In the genomic region with DNA sequence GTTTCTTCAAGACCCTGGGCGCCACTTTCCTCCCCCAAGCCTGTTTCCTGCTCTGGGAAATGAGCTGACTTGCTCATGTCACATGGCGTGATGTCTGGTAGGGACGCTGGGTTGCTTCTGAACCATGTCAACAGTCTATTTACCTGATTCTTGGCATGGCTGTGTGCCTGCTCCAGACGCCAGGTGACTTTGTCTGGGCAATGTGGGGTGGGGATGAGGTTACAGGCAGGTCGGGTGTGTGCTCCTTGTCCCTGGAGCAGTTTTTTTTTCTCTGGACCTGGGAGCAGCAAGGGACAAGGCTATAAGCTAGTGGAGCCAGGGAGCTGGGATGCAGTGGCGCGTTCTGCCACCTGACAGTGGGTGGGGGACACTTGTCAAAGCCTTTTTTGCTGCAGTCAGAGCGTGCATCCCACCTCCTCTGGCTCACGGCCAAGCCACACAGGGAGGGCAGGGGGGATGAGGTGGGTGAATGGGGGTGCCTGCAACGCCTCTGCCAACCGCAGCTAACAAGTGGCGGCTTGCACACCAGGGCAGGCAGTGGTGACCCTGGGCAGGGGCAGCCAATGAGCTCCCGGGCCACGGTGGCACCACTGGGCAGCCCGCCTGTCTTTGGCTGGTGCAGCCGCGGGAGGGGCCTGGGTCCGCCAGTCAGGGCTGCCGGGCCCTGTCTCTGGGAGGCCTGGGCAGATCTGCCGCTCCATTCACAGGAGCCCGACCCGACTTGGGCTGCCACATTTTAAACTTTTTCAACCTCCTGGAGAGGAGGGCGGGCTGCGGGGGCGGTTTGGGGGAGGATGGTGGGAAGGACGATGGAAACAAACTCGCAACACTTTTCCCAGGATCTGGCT, we compare ENCODE assay signal across 1 cellular context.
TF ChIP-seq lines count a peak whose summit lies in the region.

No MANE protein-coding gene starts in this region.

TF ChIP-seq in HepG2, 621 proteins besides CTCF, POLR2A, EP300 and RAD21 (continued from another document and continues in another):
- TF ChIP-seq ZBTB2 (CRISPR knock-in tag; IDR thresholded peaks at IDR 0.05; ENCODE audit: low read depth) (no peak), ZNF639 (CRISPR knock-in tag; conservative IDR thresholded peaks at IDR 0.05) (no peak), SP140L (CRISPR knock-in tag; IDR thresholded peaks at IDR 0.05; ENCODE audit: borderline replicate concordance) (no peak), PLRG1 (conservative IDR thresholded peaks at IDR 0.05) (no peak), ZSCAN12 (CRISPR knock-in tag; IDR thresholded peaks at IDR 0.05) (no peak), ZBTB10 (CRISPR knock-in tag; IDR thresholded peaks at IDR 0.05; ENCODE audit: borderline replicate concordance) (no peak), MLLT10 (CRISPR knock-in tag; IDR thresholded peaks at IDR 0.05) (no peak), XBP1 (CRISPR knock-in tag; IDR thresholded peaks at IDR 0.05) (no peak), BORCS8-MEF2B (CRISPR knock-in tag; IDR thresholded peaks at IDR 0.05) (no peak; the same call in 1 of the 2 replicates), ZNF235 (CRISPR knock-in tag; IDR thresholded peaks at IDR 0.05; ENCODE audit: borderline replicate concordance) (no peak), GMEB1 (CRISPR knock-in tag; IDR thresholded peaks at IDR 0.05; ENCODE audit: borderline replicate concordance) (no peak), DDIT3 (CRISPR knock-in tag; IDR thresholded peaks at IDR 0.05) (no peak), TGIF2 (CRISPR knock-in tag; IDR thresholded peaks at IDR 0.05) (peak; percentile 83; the same call in 1 of the 2 replicates), SSRP1 (CRISPR knock-in tag; IDR thresholded peaks at IDR 0.05) (no peak; the same call in 1 of the 2 replicates), SNAPC2 (CRISPR knock-in tag; IDR thresholded peaks at IDR 0.05) (no peak), PREB (CRISPR knock-in tag; IDR thresholded peaks at IDR 0.05) (no peak), NFATC3 (CRISPR knock-in tag; IDR thresholded peaks at IDR 0.05) (no peak), EZH2 (conservative IDR thresholded peaks at IDR 0.05; ENCODE audit: low read depth, low read length) (no peak), ATF5 (CRISPR knock-in tag; IDR thresholded peaks at IDR 0.05; ENCODE audit: low read depth) (no peak), CCDC6 (CRISPR knock-in tag; IDR thresholded peaks at IDR 0.05) (no peak; the same call in 1 of the 2 replicates), NR1H2 (CRISPR knock-in tag; IDR thresholded peaks at IDR 0.05; ENCODE audit: borderline replicate concordance, low read depth) (no peak), NCOA1 (CRISPR knock-in tag; IDR thresholded peaks at IDR 0.05) (no peak), PAF1 (CRISPR knock-in tag; IDR thresholded peaks at IDR 0.05) (no peak), NR2C2 (CRISPR knock-in tag; IDR thresholded peaks at IDR 0.05; ENCODE audit: borderline replicate concordance) (peak; percentile 64), ZNF782 (CRISPR knock-in tag; IDR thresholded peaks at IDR 0.05; ENCODE audit: borderline replicate concordance) (no peak), SMARCC2 (IDR thresholded peaks at IDR 0.05) (no peak), RBM22 (optimal IDR thresholded peaks at IDR 0.05; ENCODE audit: low read length) (peak; percentile 66), KLF9 (CRISPR knock-in tag; IDR thresholded peaks at IDR 0.05; ENCODE audit: low read depth) (no peak), ZSCAN25 (CRISPR knock-in tag; IDR thresholded peaks at IDR 0.05) (no peak), SRY (CRISPR knock-in tag; IDR thresholded peaks at IDR 0.05) (no peak; the same call in 1 of the 2 replicates), CENPX (CRISPR knock-in tag; IDR thresholded peaks at IDR 0.05) (no peak), ZSCAN29 (CRISPR knock-in tag; conservative IDR thresholded peaks at IDR 0.05) (peak; percentile 72; the same call in 1 of the 2 replicates), HNRNPH1 (optimal IDR thresholded peaks at IDR 0.05; ENCODE audit: low read depth, low read length) (no peak), KDM4B (CRISPR knock-in tag; IDR thresholded peaks at IDR 0.05) (no peak), FIP1L1 (IDR thresholded peaks at IDR 0.05; ENCODE audit: borderline replicate concordance, insufficient read depth, low read depth, low read length) (no peak), NCOR1 (IDR thresholded peaks at IDR 0.05; ENCODE audit: borderline replicate concordance, low read length) (no peak; the same call in 1 of the 2 replicates), ZNF503 (CRISPR knock-in tag; IDR thresholded peaks at IDR 0.05) (no peak), ZNF549 (CRISPR knock-in tag; IDR thresholded peaks at IDR 0.05) (no peak), KMT2A (CRISPR knock-in tag; IDR thresholded peaks at IDR 0.05) (no peak), ZNF546 (CRISPR knock-in tag; conservative IDR thresholded peaks at IDR 0.05) (no peak), JARID2 (CRISPR knock-in tag; IDR thresholded peaks at IDR 0.05; ENCODE audit: insufficient replicate concordance) (no peak)
- TF ChIP-seq, protein P1, sequence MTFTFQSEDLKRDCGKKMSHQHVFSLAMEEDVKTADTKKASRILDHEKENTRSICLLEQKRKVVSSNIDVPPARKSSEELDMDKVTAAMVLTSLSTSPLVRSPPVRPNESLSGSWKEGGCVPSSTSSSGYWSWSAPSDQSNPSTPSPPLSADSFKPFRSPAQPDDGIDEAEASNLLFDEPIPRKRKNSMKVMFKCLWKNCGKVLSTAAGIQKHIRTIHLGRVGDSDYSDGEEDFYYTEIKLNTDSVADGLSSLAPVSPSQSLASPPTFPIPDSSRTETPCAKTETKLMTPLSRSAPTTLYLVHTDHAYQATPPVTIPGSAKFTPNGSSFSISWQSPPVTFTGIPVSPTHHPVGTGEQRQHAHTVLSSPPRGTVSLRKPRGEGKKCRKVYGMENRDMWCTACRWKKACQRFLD (CRISPR knock-in tag; IDR thresholded peaks at IDR 0.05; ENCODE audit: borderline replicate concordance) = 0 out of 2 replicates have a peak, but pooled peaks have one; percentile 56
- TF ChIP-seq, protein P2, sequence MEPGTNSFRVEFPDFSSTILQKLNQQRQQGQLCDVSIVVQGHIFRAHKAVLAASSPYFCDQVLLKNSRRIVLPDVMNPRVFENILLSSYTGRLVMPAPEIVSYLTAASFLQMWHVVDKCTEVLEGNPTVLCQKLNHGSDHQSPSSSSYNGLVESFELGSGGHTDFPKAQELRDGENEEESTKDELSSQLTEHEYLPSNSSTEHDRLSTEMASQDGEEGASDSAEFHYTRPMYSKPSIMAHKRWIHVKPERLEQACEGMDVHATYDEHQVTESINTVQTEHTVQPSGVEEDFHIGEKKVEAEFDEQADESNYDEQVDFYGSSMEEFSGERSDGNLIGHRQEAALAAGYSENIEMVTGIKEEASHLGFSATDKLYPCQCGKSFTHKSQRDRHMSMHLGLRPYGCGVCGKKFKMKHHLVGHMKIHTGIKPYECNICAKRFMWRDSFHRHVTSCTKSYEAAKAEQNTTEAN (CRISPR knock-in tag; conservative IDR thresholded peaks at IDR 0.05) = no peak
- TF ChIP-seq, protein P3, sequence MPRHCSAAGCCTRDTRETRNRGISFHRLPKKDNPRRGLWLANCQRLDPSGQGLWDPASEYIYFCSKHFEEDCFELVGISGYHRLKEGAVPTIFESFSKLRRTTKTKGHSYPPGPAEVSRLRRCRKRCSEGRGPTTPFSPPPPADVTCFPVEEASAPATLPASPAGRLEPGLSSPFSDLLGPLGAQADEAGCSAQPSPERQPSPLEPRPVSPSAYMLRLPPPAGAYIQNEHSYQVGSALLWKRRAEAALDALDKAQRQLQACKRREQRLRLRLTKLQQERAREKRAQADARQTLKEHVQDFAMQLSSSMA (CRISPR knock-in tag; IDR thresholded peaks at IDR 0.05) = no peak
